8 cellular contexts compared by ENCODE assay signal in genomic region chrX:21940356-21940829, GRCh38. TPM values are rescaled to one million over a fixed set of nuclear protein-coding genes. Genes with fewer than 3 reads are reported as not detected.
DNase-seq lines count a peak whose midpoint lies in the region; ATAC-seq and TF ChIP-seq lines count a peak whose summit lies in the region.

Gene SMS, plus strand, starts transcription at chrX:21940709. Its CDS starts 116 bp downstream, at chrX:21940825.

- peaks cover 3% of the 10 kb centered on the region; the same call in 1 of the 2 replicates for H3K36me3 ChIP-seq in DND-41 (ENCODE audit: insufficient read depth, low read length)
- peaks cover 2% of the 10 kb centered on the region; the same call in 1 of the 2 replicates for H3K36me3 ChIP-seq in SJCRH30
- H3K36me3 ChIP-seq in gastroesophageal sphincter, result no peaks in the 10 kb centered on the region
- H3K36me3 ChIP-seq in thyroid gland, result no peaks in the 10 kb centered on the region

- WGBS in gastroesophageal sphincter (ENCODE audit: low coverage in 1 of 2), 2 donors, result 30% methylated on average over 2 of the region's 46 CpGs; no CpG with 5 or more reads in 1 of the 2 donors
- 3 to 20% methylated on average over 1 to 16 of the region's 46 CpGs for WGBS in thyroid gland, 2 donors

- ATAC-seq in DND-41 (ENCODE audit: insufficient read depth, low read depth) (peak; percentile 86), GM21717 (IDR thresholded peaks at IDR 0.05; ENCODE audit: unreplicated experiment) (peak; percentile 76), gastroesophageal sphincter (peak; percentile 94)

- H3K27me3 ChIP-seq in DND-41 (ENCODE audit: insufficient read depth, low read length, poor library complexity) (no peaks in the 10 kb centered on the region), SJCRH30 (no peaks in the 10 kb centered on the region), gastroesophageal sphincter (no peaks in the 10 kb centered on the region), thyroid gland (no peaks in the 10 kb centered on the region)

- H3K9me3 ChIP-seq in DND-41 (ENCODE audit: insufficient read depth, low read length, severe bottlenecking), result no peaks in the 10 kb centered on the region
- no peaks in the 10 kb centered on the region for H3K9me3 ChIP-seq in SJCRH30 (replicated peaks)
- H3K9me3 ChIP-seq in gastroesophageal sphincter, result no peaks in the 10 kb centered on the region
- H3K9me3 ChIP-seq in thyroid gland, result no peaks in the 10 kb centered on the region

- H3K27ac ChIP-seq in DND-41 (ENCODE audit: low read length) (peak within 1 kb of the TSS; percentile 62), SJCRH30 (peak within 1 kb of the TSS; percentile 64), gastroesophageal sphincter (peak within 1 kb of the TSS; percentile 81 to 89 (median 86)), thyroid gland (peak within 1 kb of the TSS; percentile 57 to 65 (median 61))

- no peak for TF ChIP-seq EP300 in gastroesophageal sphincter (IDR thresholded peaks at IDR 0.05)

- peak within 1 kb of the TSS; percentile 72 for H3K9ac ChIP-seq in DND-41 (ENCODE audit: low read depth, low read length)

- intact Hi-C loops in thyroid gland (cut with DNase I), result no loop called here

- H2AFZ ChIP-seq in DND-41 (ENCODE audit: low read depth, low read length), result peak within 1 kb of the TSS; percentile 82

- peaks cover 40% of the 10 kb centered on the region for H3K79me2 ChIP-seq in DND-41 (ENCODE audit: insufficient read depth, low read length)

- TF ChIP-seq CTCF in DND-41 (IDR thresholded peaks at IDR 0.05; ENCODE audit: borderline replicate concordance, extremely low read depth, low read length, poor library complexity, severe bottlenecking) (no peak), gastroesophageal sphincter (IDR thresholded peaks at IDR 0.05) (no peak), thyroid gland (IDR thresholded peaks at IDR 0.05) (peak in 1 of 6 experiments; percentile 4)

- H3K4me2 ChIP-seq in DND-41 (ENCODE audit: insufficient read depth, low read length), result peak within 1 kb of the TSS; percentile 63

- TF ChIP-seq POLR2A in gastroesophageal sphincter (IDR thresholded peaks at IDR 0.05) (peak; percentile 44 to 54), thyroid gland (IDR thresholded peaks at IDR 0.05) (peak in 1 of 2 donors; percentile 88)

- H3K4me1 ChIP-seq in DND-41 (ENCODE audit: insufficient read depth, low read length) (peaks cover 27% of the 10 kb centered on the region), SJCRH30 (no peaks in the 10 kb centered on the region), gastroesophageal sphincter (peaks cover 0 to 35% (median 0%) of the 10 kb centered on the region in 3 donors), thyroid gland (peaks cover 0 to 5% of the 10 kb centered on the region in 2 donors)

- peaks cover 16% of the 10 kb centered on the region for H4K20me1 ChIP-seq in DND-41 (ENCODE audit: insufficient read depth, low read length)

- DNase-seq in DND-41 (peak; percentile 73), KG1 (lab: John Stamatoyannopoulos, UW) (peak; percentile 17), SJCRH30 (peak; percentile 81 to 86), nucleus accumbens (lab: John Stamatoyannopoulos, UW) (peak in 50 of 56 donors; percentile 4 to 75 (median 36)), thyroid gland (peak; percentile 70 to 72)
- DNase-seq in activated naive CD4-positive, alpha-beta T cell treated with Interleukin-2 at 50 U/mL for 16 hours, result peak; percentile 62

- H3K4me3 ChIP-seq in DND-41 (ENCODE audit: low read depth in 1 of 2, low read length in 2 of 2) (peak within 1 kb of the TSS; percentile 50 to 65; a peak in 3 of 4 replicates), SJCRH30 (peak within 1 kb of the TSS; percentile 79), gastroesophageal sphincter (peak within 1 kb of the TSS; percentile 70 to 94), thyroid gland (replicated peaks in 1 of 3) (peak within 1 kb of the TSS in 2 of 3 donors; percentile 45 to 47)

RNA-seq across cellular contexts. Expression of gene SMS, which starts in this region (rescaled TPM):
- 183 and 196 TPM in 2 replicates for total RNA-seq in SJCRH30 (2014; rRNA removed; shearing (Covaris generic))
- total RNA-seq in gastroesophageal sphincter (10 to 100 TPM; 77.7 to 85.5 (median 83.6) TPM), thyroid gland (100 to 1,000 TPM in 1 of 4 donors, 10 to 100 TPM in 3; 89.6 to 128 (median 91.4) TPM)

Comparison
In these comparisons a context has a peak if more than half of its experiments do, and no peak if none do; other contexts are left out.
1. Peak in every context shown above with its lines: DNase-seq, ATAC-seq, H3K4me3 ChIP-seq and H3K27ac ChIP-seq.
2. DNase-seq: peak in every context shown above with its lines; median percentile 84 in SJCRH30; 73 in DND-41; 71 in thyroid gland; 62 in activated naive CD4-positive, alpha-beta T cell treated with Interleukin-2 at 50 U/mL for 16 hours; 36 in nucleus accumbens; 17 in KG1.